ENCODE assay signal across 1 cellular context in the genomic region with DNA sequence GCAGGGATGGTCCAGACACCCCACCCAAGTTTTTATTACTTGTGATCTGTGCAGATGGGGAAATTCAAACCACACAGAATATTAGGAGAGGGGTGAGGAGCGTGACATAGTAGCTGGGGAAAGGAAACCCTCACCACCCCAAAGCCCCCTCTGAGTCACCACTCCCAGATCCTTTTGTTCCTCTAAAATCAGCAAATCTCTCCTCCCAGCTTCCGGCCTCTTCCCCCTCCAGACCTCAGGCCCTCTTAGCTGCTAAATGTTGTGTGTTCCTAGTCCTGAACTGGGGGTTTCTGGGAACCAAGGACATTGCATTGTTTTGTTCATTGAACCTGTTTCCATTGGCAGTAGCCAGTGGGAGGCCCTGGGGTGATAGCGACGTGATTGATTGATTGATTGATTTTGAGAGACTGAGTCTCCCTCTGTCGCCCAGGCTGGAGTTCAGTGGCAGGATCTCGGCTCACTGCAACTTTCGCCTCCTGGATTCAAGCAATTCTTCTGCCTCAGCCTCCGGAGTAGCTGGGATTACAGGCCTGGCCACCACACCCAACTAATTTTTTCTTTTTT.
TF ChIP-seq lines count a peak whose summit lies in the region.

No MANE protein-coding gene starts in this region.

TF ChIP-seq in WTC11, 78 proteins besides CTCF, POLR2A, EP300 and RAD21:
- TF ChIP-seq, protein P1, sequence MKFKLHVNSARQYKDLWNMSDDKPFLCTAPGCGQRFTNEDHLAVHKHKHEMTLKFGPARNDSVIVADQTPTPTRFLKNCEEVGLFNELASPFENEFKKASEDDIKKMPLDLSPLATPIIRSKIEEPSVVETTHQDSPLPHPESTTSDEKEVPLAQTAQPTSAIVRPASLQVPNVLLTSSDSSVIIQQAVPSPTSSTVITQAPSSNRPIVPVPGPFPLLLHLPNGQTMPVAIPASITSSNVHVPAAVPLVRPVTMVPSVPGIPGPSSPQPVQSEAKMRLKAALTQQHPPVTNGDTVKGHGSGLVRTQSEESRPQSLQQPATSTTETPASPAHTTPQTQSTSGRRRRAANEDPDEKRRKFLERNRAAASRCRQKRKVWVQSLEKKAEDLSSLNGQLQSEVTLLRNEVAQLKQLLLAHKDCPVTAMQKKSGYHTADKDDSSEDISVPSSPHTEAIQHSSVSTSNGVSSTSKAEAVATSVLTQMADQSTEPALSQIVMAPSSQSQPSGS (CRISPR knock-in tag; IDR thresholded peaks at IDR 0.05; ENCODE audit: borderline replicate concordance, low read depth): no peak
- no peak for TF ChIP-seq FOXK1 (CRISPR knock-in tag; IDR thresholded peaks at IDR 0.05)
- no peak for TF ChIP-seq ZBTB21 (CRISPR knock-in tag; IDR thresholded peaks at IDR 0.05; ENCODE audit: borderline replicate concordance)
- no peak for TF ChIP-seq TP53 (CRISPR knock-in tag; IDR thresholded peaks at IDR 0.05)
- no peak for TF ChIP-seq E2F4 (CRISPR knock-in tag; IDR thresholded peaks at IDR 0.05; ENCODE audit: borderline replicate concordance, low read depth)
- TF ChIP-seq ESRRA (CRISPR knock-in tag; IDR thresholded peaks at IDR 0.05; ENCODE audit: borderline replicate concordance): no peak
- TF ChIP-seq ETV6 (CRISPR knock-in tag; IDR thresholded peaks at IDR 0.05): no peak
- TF ChIP-seq MYBL2 (CRISPR knock-in tag; IDR thresholded peaks at IDR 0.05): no peak
